Comparison of ENCODE assay signal across 8 cellular contexts in the genomic region with DNA sequence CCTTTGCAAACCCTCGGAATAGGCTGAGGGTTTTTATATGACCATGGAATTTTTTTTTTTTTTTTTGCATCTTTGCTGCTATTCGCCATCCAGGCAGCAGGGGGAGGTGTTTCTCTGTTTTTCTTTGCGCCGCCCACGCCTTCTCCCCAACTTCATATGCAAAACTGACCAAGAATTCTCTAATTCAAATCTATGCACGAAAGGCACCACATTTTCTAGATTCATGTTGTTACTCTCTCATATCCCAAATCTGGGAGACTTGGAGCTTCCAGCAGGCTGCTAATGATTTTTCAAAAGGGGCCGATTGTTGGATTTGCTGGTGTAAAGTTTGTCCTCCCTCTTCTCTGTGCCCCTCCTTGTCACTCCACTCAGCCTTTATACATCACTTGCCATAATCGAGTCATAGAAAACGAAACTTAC. TPM values are rescaled to one million over a fixed set of nuclear protein-coding genes. Genes with fewer than 3 reads are reported as not detected.
DNase-seq lines count a peak whose midpoint lies in the region; ATAC-seq lines count a peak whose summit lies in the region.

No MANE protein-coding gene starts in this region.

- H2BK15ac ChIP-seq in mesendoderm (replicated peaks; ENCODE audit: low read depth), result no peak overlapping the region

- H3K36me3 Mint-ChIP-seq in CD4-positive, CD25-positive, alpha-beta regulatory T cell, result no peaks in the 10 kb centered on the region
- H3K36me3 Mint-ChIP-seq in activated CD4-positive, alpha-beta memory T cell treated with anti-CD3 and anti-CD28 coated beads, Interleukin-2, amount 10 ng/mL, durations not matched to agents 7 days and 5 days (ENCODE audit: low read depth), result no peaks in the 10 kb centered on the region

- no peaks in the 10 kb centered on the region for H3K9me3 ChIP-seq in CD4-positive, CD25-positive, alpha-beta regulatory T cell (ENCODE audit: control insufficient read depth in 2 of 2, low read length in 2 of 2)

- no CpG with 5 or more reads among the region's 9 CpGs for WGBS in mesendoderm (ENCODE audit: extremely low coverage, insufficient coverage, low lambda C conversion rate)

- peak overlapping the region; percentile 65 for H3K4me3 ChIP-seq in CD4-positive, CD25-positive, alpha-beta regulatory T cell (ENCODE audit: low read depth, low read length)
- no peak overlapping the region for H3K4me3 ChIP-seq in mesendoderm (ENCODE audit: low read length)

- H3K18ac ChIP-seq in mesendoderm (ENCODE audit: low read length), result no peak overlapping the region

- H3K27ac Mint-ChIP-seq in CD4-positive, CD25-positive, alpha-beta regulatory T cell, result no peak overlapping the region
- peak overlapping the region; percentile 44 for H3K27ac Mint-ChIP-seq in activated CD4-positive, alpha-beta memory T cell treated with anti-CD3 and anti-CD28 coated beads, Interleukin-2, amount 10 ng/mL, durations not matched to agents 7 days and 5 days

- H3K4me2 ChIP-seq in mesendoderm (ENCODE audit: low read length), result no peak overlapping the region

- no peak overlapping the region for H3K9ac ChIP-seq in mesendoderm (ENCODE audit: low read length)

- H3K56ac ChIP-seq in mesendoderm (ENCODE audit: low read length), result no peak overlapping the region

- peak overlapping the region; percentile 43 to 78 (median 55) for H3K4me3 Mint-ChIP-seq in CD4-positive, CD25-positive, alpha-beta regulatory T cell
- peak overlapping the region; percentile 57 for H3K4me3 Mint-ChIP-seq in activated CD4-positive, alpha-beta memory T cell treated with anti-CD3 and anti-CD28 coated beads, Interleukin-2, amount 10 ng/mL, durations not matched to agents 7 days and 5 days

- POLR2A ChIA-PET in activated CD4-positive, alpha-beta memory T cell treated with anti-CD3 and anti-CD28 coated beads, Interleukin-2, amount 10 ng/mL, durations not matched to agents 7 days and 5 days (lab: Charles Lee), result interaction anchor here (0.7 kb wide), 1 partner anchor 238 kb away, joined by 3 read pairs; no protein-coding TSS in a partner anchor

- no peaks in the 10 kb centered on the region for H3K79me1 ChIP-seq in mesendoderm (ENCODE audit: low read length)

- no peak overlapping the region for H2AK5ac ChIP-seq in mesendoderm (ENCODE audit: low read length)

- DNase-seq in CD4-positive, CD25-positive, alpha-beta regulatory T cell, result peak; percentile 20 to 67 (median 50)
- DNase-seq in H4 (ENCODE audit: low spot score) (peak; percentile 54), NCI-H2227 (lab: John Stamatoyannopoulos, UW; ENCODE audit: unreplicated experiment) (peak; percentile 30), mesendoderm (peak; percentile 35)
- peak; percentile 61 for DNase-seq in activated CD4-positive, alpha-beta memory T cell treated with anti-CD3 and anti-CD28 coated beads, Interleukin-2, amount 10 ng/mL, durations not matched to agents 7 days and 5 days
- DNase-seq in effector CD4-positive, alpha-beta T cell, result peak; percentile 39
- peak; percentile 20 for DNase-seq in stimulated activated CD8-positive, alpha-beta memory T cell treated with anti-CD3 and anti-CD28 coated beads, Interleukin-12 subunit alpha, Interleukin-12 subunit beta, amount 100 ng/mL, for 24 hours (ENCODE audit: extremely low read depth)

- H3K36me3 ChIP-seq in CD4-positive, CD25-positive, alpha-beta regulatory T cell (ENCODE audit: control insufficient read depth, insufficient read depth, low read length), result no peaks in the 10 kb centered on the region
- H3K36me3 ChIP-seq in mesendoderm (ENCODE audit: control insufficient read depth, insufficient read depth, low read length), result no peaks in the 10 kb centered on the region

- H3K23ac ChIP-seq in mesendoderm (ENCODE audit: low read length), result no peak overlapping the region

- H3K4ac ChIP-seq in mesendoderm (ENCODE audit: low read depth, low read length), result no peak overlapping the region

- CTCF ChIA-PET in activated CD4-positive, alpha-beta memory T cell treated with anti-CD3 and anti-CD28 coated beads, Interleukin-2, amount 10 ng/mL, durations not matched to agents 7 days and 5 days (lab: Charles Lee), result interaction anchor here (0.7 to 4.5 kb wide), 11 partner anchors 13 to 1801 kb away, joined by 3 to 60 read pairs (median 4); partner anchors contain the start of gene BOD1L1

- H4K8ac ChIP-seq in mesendoderm (ENCODE audit: low read depth, low read length), result no peak overlapping the region

- peaks cover 15% of the 10 kb centered on the region for H3K4me1 ChIP-seq in CD4-positive, CD25-positive, alpha-beta regulatory T cell (ENCODE audit: control insufficient read depth, insufficient read depth, low read length, poor library complexity, severe bottlenecking)
- no peaks in the 10 kb centered on the region for H3K4me1 ChIP-seq in mesendoderm (ENCODE audit: control insufficient read depth, low read depth, low read length)

- no peaks in the 10 kb centered on the region for H3K27me3 ChIP-seq in CD4-positive, CD25-positive, alpha-beta regulatory T cell (ENCODE audit: control insufficient read depth, insufficient read depth, low read length)
- H3K27me3 ChIP-seq in mesendoderm (ENCODE audit: insufficient read depth, low read length, poor library complexity), result no peaks in the 10 kb centered on the region

- peaks cover 4 to 15% (median 8%) of the 10 kb centered on the region in 4 donors for H3K4me1 Mint-ChIP-seq in CD4-positive, CD25-positive, alpha-beta regulatory T cell
- peaks cover 20% of the 10 kb centered on the region for H3K4me1 Mint-ChIP-seq in activated CD4-positive, alpha-beta memory T cell treated with anti-CD3 and anti-CD28 coated beads, Interleukin-2, amount 10 ng/mL, durations not matched to agents 7 days and 5 days

- H3K27ac ChIP-seq in CD4-positive, CD25-positive, alpha-beta regulatory T cell (ENCODE audit: insufficient read depth, low read length, poor library complexity, severe bottlenecking), result no peak overlapping the region
- H3K27ac ChIP-seq in mesendoderm (ENCODE audit: low read depth, low read length), result no peak overlapping the region

- no peaks in the 10 kb centered on the region for H3K79me2 ChIP-seq in mesendoderm (ENCODE audit: control insufficient read depth, insufficient read depth, low read length)

- H4K5ac ChIP-seq in mesendoderm (ENCODE audit: low read length), result no peak overlapping the region

- H3K27me3 Mint-ChIP-seq in CD4-positive, CD25-positive, alpha-beta regulatory T cell, result no peaks in the 10 kb centered on the region
- H3K27me3 Mint-ChIP-seq in activated CD4-positive, alpha-beta memory T cell treated with anti-CD3 and anti-CD28 coated beads, Interleukin-2, amount 10 ng/mL, durations not matched to agents 7 days and 5 days, result peaks cover 11% of the 10 kb centered on the region

- H3K9me3 Mint-ChIP-seq in CD4-positive, CD25-positive, alpha-beta regulatory T cell, result peaks cover 0 to 2% (median 0%) of the 10 kb centered on the region in 7 donors
- H3K9me3 Mint-ChIP-seq in activated CD4-positive, alpha-beta memory T cell treated with anti-CD3 and anti-CD28 coated beads, Interleukin-2, amount 10 ng/mL, durations not matched to agents 7 days and 5 days, result no peaks in the 10 kb centered on the region

- H2BK5ac ChIP-seq in mesendoderm (ENCODE audit: low read length), result no peak overlapping the region

- peak in 1 of 2 donors; percentile 38 for ATAC-seq in CD4-positive, CD25-positive, alpha-beta regulatory T cell (ENCODE audit: low read depth in 2 of 2)
- ATAC-seq in HG03097 (IDR thresholded peaks at IDR 0.05; ENCODE audit: low FRiP score, unreplicated experiment), result no peak

- no peak overlapping the region for H2BK120ac ChIP-seq in mesendoderm (ENCODE audit: low read depth, low read length)

RNA-seq across cellular contexts. Expression of gene BOD1L1, which starts 29.1 kb away (rescaled TPM):
- 48.9 TPM for total RNA-seq in CD4-positive, CD25-positive, alpha-beta regulatory T cell
- polyA plus RNA-seq in CD4-positive, CD25-positive, alpha-beta regulatory T cell, result 1 to 10 TPM; 1.4 to 2.0 (median 1.6) TPM
- total RNA-seq in H4 (2014; rRNA removed; shearing (Covaris generic)), result 9.2 and 14.3 TPM in 2 replicates
- 10 to 100 TPM; 32.2 to 34.8 TPM for total RNA-seq in activated CD4-positive, alpha-beta memory T cell treated with anti-CD3 and anti-CD28 coated beads, Interleukin-2, amount 10 ng/mL, durations not matched to agents 7 days and 5 days
- 31.0 TPM for polyA plus RNA-seq in mesendoderm (2013, experiment 1 of 2)
- 31.7 TPM for polyA plus RNA-seq in mesendoderm (2013, experiment 2 of 2)
